ENCODE assay signal across 8 cellular contexts in genomic region chr2:3738454-3738853, GRCh38.
DNase-seq lines count a peak whose midpoint lies in the region; ATAC-seq lines count a peak whose summit lies in the region.

No MANE protein-coding gene starts in this region.

- ATAC-seq in HG02973 (IDR thresholded peaks at IDR 0.05; ENCODE audit: unreplicated experiment) (peak; percentile 63), HG03565 (IDR thresholded peaks at IDR 0.05; ENCODE audit: unreplicated experiment) (no peak), HG03135 (IDR thresholded peaks at IDR 0.05; ENCODE audit: unreplicated experiment) (no peak)

- DNase-seq in DMS53 (lab: John Stamatoyannopoulos, UW) (peak; percentile 70), DMS53 treated with DMSO at 0.1 percent for 48 hours (lab: John Stamatoyannopoulos, UW; ENCODE audit: unreplicated experiment) (no peak), SHP77 treated with DMSO at 0.1 percent for 48 hours (lab: John Stamatoyannopoulos, UW) (peak; percentile 41), kidney glomerular epithelial cell (lab: John Stamatoyannopoulos, UW) (peak; percentile 12), NCI-H2029 treated with DMSO at 0.1 percent for 48 hours (lab: John Stamatoyannopoulos, UW) (no peak)

Comparison
In these comparisons a context has a peak if more than half of its experiments do, and no peak if none do; other contexts are left out.
1. DNase-seq: peak in DMS53 (single experiment), SHP77 treated with DMSO at 0.1 percent for 48 hours (single experiment) and kidney glomerular epithelial cell (single experiment); none in DMS53 treated with DMSO at 0.1 percent for 48 hours (single experiment) and NCI-H2029 treated with DMSO at 0.1 percent for 48 hours (single experiment).